17 cellular contexts compared by ENCODE assay signal in the genomic region with DNA sequence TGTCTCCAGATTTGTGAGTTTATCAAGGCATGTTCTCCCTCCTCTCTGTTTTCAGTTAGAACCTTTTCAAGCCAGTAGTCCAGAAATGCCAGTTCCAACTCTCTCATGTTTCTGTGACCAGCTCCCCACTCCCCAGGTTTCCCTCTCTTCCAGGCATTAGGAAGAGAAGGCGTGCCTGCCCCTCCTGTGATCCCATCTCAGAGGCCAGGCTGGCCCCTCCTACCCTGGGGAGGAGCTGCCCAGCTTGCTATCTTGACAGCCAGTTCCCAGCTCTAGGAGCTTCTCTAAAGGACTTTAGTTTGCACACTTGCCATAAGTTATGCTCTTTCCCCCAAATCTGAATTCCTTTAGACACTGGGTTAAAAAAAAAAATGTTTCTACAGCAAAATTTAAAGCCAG. TPM values are rescaled to one million over a fixed set of nuclear protein-coding genes. Genes with fewer than 3 reads are reported as not detected.
DNase-seq lines count a peak whose midpoint lies in the region; ATAC-seq, FAIRE-seq and TF ChIP-seq lines count a peak whose summit lies in the region.
"Had no signal": no experiment of that assay in that cellular context is flagged by ENCODE, and none has a peak within 500 bp of the region (broad histone marks: within the 10 kb centered on the region; RNA-seq: fewer than 3 reads in every experiment).

No MANE protein-coding gene starts in this region.

- H3K9ac ChIP-seq in HepG2 (ENCODE audit: insufficient read depth, low read depth, low read length), result no peak overlapping the region

- H3K4me1 ChIP-seq in right lobe of liver (peaks cover 0 to 25% (median 8%) of the 10 kb centered on the region in 4 donors), HepG2 (ENCODE audit: insufficient read depth, low read length) (no peaks in the 10 kb centered on the region), uterus (no peaks in the 10 kb centered on the region), upper lobe of right lung (no peaks in the 10 kb centered on the region)
- H3K4me1 ChIP-seq: foreskin keratinocyte, psoas muscle, testis had no signal

- intact Hi-C loops in right lobe of liver (cut with DNase I) (no loop called here), HepG2 (cut with micrococcal nuclease; ENCODE audit: unreplicated experiment) (no loop called here), uterus (cut with DNase I; ENCODE audit: low total_unique reads) (no loop called here), upper lobe of right lung (cut with DNase I) (no loop called here)

- no peak overlapping the region for H3K27ac ChIP-seq in right lobe of liver
- no peak overlapping the region for H3K27ac ChIP-seq in HepG2 (ENCODE audit: extremely low read length, insufficient read depth, low read length)
- H3K27ac ChIP-seq in uterus, result no peak overlapping the region
- no peak overlapping the region for H3K27ac ChIP-seq in upper lobe of right lung
- H3K27ac ChIP-seq: foreskin keratinocyte, psoas muscle, testis had no signal

- H3K79me2 ChIP-seq in HepG2 (ENCODE audit: insufficient read depth, low read length), result no peaks in the 10 kb centered on the region

- no peaks in the 10 kb centered on the region for H3K9me3 ChIP-seq in right lobe of liver
- no peaks in the 10 kb centered on the region for H3K9me3 ChIP-seq in HepG2 (ENCODE audit: low read length)
- H3K9me3 ChIP-seq in uterus, result no peaks in the 10 kb centered on the region
- no peaks in the 10 kb centered on the region for H3K9me3 ChIP-seq in upper lobe of right lung
- H3K9me3 ChIP-seq: psoas muscle, testis had no signal

- in situ Hi-C loops in HepG2 (cut with HindIII; ENCODE audit: extremely low pct_ligation_motif_present, low pct_unique_long_range_greater_than_20kb), result no loop called here

- no peaks in the 10 kb centered on the region for H3K4me1 Mint-ChIP-seq in brain
- H3K4me1 Mint-ChIP-seq: B cell had no signal

- POLR2A ChIA-PET in HepG2 (lab: Yijun Ruan, JAX), result no interaction called here
- POLR2A ChIA-PET in HEK293T (lab: Yijun Ruan, JAX), result no interaction called here

- no peak for TF ChIP-seq CTCF in right lobe of liver (IDR thresholded peaks at IDR 0.05)
- no peak for TF ChIP-seq CTCF in HepG2 (CRISPR knock-in tag; IDR thresholded peaks at IDR 0.05)
- TF ChIP-seq CTCF in brain (conservative IDR thresholded peaks at IDR 0.05), result no peak
- TF ChIP-seq CTCF in uterus (IDR thresholded peaks at IDR 0.05), result no peak
- no peak for TF ChIP-seq CTCF in upper lobe of right lung (IDR thresholded peaks at IDR 0.05)

- no peak overlapping the region for H3K4me3 Mint-ChIP-seq in brain
- H3K4me3 Mint-ChIP-seq: B cell had no signal

- H3K27me3 ChIP-seq in right lobe of liver, result no peaks in the 10 kb centered on the region
- no peaks in the 10 kb centered on the region for H3K27me3 ChIP-seq in HepG2 (ENCODE audit: control insufficient read depth in 1 of 2, insufficient read depth in 2 of 2, low read length in 2 of 2)
- H3K27me3 ChIP-seq in uterus, result no peaks in the 10 kb centered on the region
- H3K27me3 ChIP-seq in upper lobe of right lung, result no peaks in the 10 kb centered on the region
- H3K27me3 ChIP-seq: foreskin keratinocyte, testis had no signal

- DNase-seq in right lobe of liver (peak; percentile 33 to 49 (median 34)), HepG2 (ENCODE audit: low spot score) (no peak), left kidney (ENCODE audit: low read depth, low spot score) (peak; percentile 31), uterus (peak; percentile 5 to 9), HEK293T (ENCODE audit: extremely low spot score) (no peak), upper lobe of right lung (no peak)
- no peak for DNase-seq in NK-92 treated with Interleukin-12 subunit alpha and Interleukin-12 subunit beta, amount 100 ng/mL, for 24 hours (lab: John Stamatoyannopoulos, UW)
- DNase-seq: activated CD4-positive, alpha-beta T cell treated with anti-CD3 and anti-CD28 coated beads, Interleukin-2, amount 50 U/mL, for 1 hour; DMS79; foreskin keratinocyte; NCI-H1694 treated with DMSO at 0.1 percent for 48 hours; NCI-H526 treated with DMSO at 0.1 percent for 48 hours; testis had no signal

- H3K36me3 ChIP-seq in right lobe of liver (peaks cover 0 to 50% (median 5%) of the 10 kb centered on the region in 4 donors), HepG2 (replicated peaks in 1 of 2; ENCODE audit: control insufficient read depth in 1 of 2, insufficient read depth in 2 of 2, low read length in 2 of 2) (peaks cover 24 to 43% of the 10 kb centered on the region in 2 experiments; a peak in 4 of 5 replicates), uterus (no peaks in the 10 kb centered on the region), upper lobe of right lung (peaks cover 98% of the 10 kb centered on the region)

- no TSS peak for BruUV-seq in HepG2 (replicated peaks; lab: Mats Ljungman, UMichigan)

- H3K4me2 ChIP-seq in HepG2 (ENCODE audit: low read depth, low read length), result no peak overlapping the region

- no peak for TF ChIP-seq RAD21 in HepG2 (CRISPR knock-in tag; IDR thresholded peaks at IDR 0.05)

- no peaks in the 10 kb centered on the region for H3K9me3 Mint-ChIP-seq in brain
- H3K9me3 Mint-ChIP-seq: activated T-helper 2 cell treated with anti-CD3 and anti-CD28 coated beads, Interferon-gamma antibody, Interleukin-2, Interleukin-4, amounts not matched to agents 10 μg/mL and 5 μg/mL and 100 μg/mL, durations not matched to agents 14 hours and 24 hours and 36 hours had no signal

- FAIRE-seq in HepG2 (lab: Jason Lieb, UNC), result no peak

- H4K20me1 ChIP-seq in HepG2 (ENCODE audit: insufficient read depth, low read length), result no peaks in the 10 kb centered on the region

- TF ChIP-seq EP300 in HepG2 (IDR thresholded peaks at IDR 0.05; ENCODE audit: low read depth in 2 of 2, low read length in 2 of 2), result no peak
- no peak for TF ChIP-seq EP300 in HepG2 (CRISPR knock-in tag; IDR thresholded peaks at IDR 0.05; ENCODE audit: borderline replicate concordance)

- no peak overlapping the region for H3K4me3 ChIP-seq in right lobe of liver
- H3K4me3 ChIP-seq in HepG2 (replicated peaks in 1 of 3; ENCODE audit: insufficient read depth in 1 of 3, low read depth in 2 of 3, low read length in 3 of 3), result no peak overlapping the region
- no peak overlapping the region for H3K4me3 ChIP-seq in uterus
- no peak overlapping the region for H3K4me3 ChIP-seq in upper lobe of right lung
- H3K4me3 ChIP-seq: psoas muscle, testis had no signal

- H3K27me3 Mint-ChIP-seq in brain, result no peaks in the 10 kb centered on the region
- H3K27me3 Mint-ChIP-seq: B cell had no signal

- TF ChIP-seq POLR2A in right lobe of liver (IDR thresholded peaks at IDR 0.05) (no peak), HepG2 (IDR thresholded peaks at IDR 0.05; ENCODE audit: insufficient read depth in 1 of 2, low read depth in 2 of 2, low read length in 2 of 2) (no peak), uterus (IDR thresholded peaks at IDR 0.05) (no peak)

- WGBS in right lobe of liver (ENCODE audit: insufficient coverage, low coverage, low lambda C conversion rate, missing lambda C conversion rate), result 71% methylated on average over 1 of the region's 1 CpG
- WGBS in HepG2 (ENCODE audit: low lambda C conversion rate), result 95% methylated on average over 1 of the region's 1 CpG

- H3K36me3 Mint-ChIP-seq in brain, result peaks cover 82% of the 10 kb centered on the region

- ATAC-seq in right lobe of liver, result no peak
- no peak for ATAC-seq in HepG2
- ATAC-seq in upper lobe of right lung, result no peak
- ATAC-seq: foreskin keratinocyte, psoas muscle had no signal

- H2AFZ ChIP-seq in HepG2 (ENCODE audit: low read length), result no peak overlapping the region

- H3K27ac Mint-ChIP-seq in brain, result peak overlapping the region in 3 of 5 experiments; percentile 1 to 59 (median 37)
- H3K27ac Mint-ChIP-seq: activated T-helper 2 cell treated with anti-CD3 and anti-CD28 coated beads, Interferon-gamma antibody, Interleukin-2, Interleukin-4, amounts not matched to agents 10 μg/mL and 5 μg/mL and 100 μg/mL, durations not matched to agents 14 hours and 24 hours and 36 hours; B cell had no signal

- CTCF ChIA-PET in HepG2 (lab: Yijun Ruan, JAX; ENCODE audit: low intra/inter-chr PET ratio, low total read pairs) (no interaction called here), HEK293T (lab: Yijun Ruan, JAX) (interaction anchor here (0.6 to 0.7 kb wide), 2 partner anchors 127 to 601 kb away, joined by 3 to 4 read pairs; no protein-coding TSS in a partner anchor)

RNA-seq across cellular contexts. Expression of gene HYI, which starts 8.9 kb away (rescaled TPM):
- total RNA-seq in right lobe of liver (10 to 100 TPM; 33.8 to 52.9 (median 41.9) TPM), HepG2 (2016; rRNA removed; fragmentation: Illumina TruSeq; extraction: Trizol) (not detected in 2 replicates), uterus (10 to 100 TPM; 34.8 to 84.7 (median 70.5) TPM), upper lobe of right lung (72.6 TPM)
- not detected in 2 replicates for total RNA-seq in HepG2 (2016; cell fraction: cytosol; rRNA removed; fragmentation: Illumina TruSeq; extraction: Trizol; ENCODE audit: low read depth)
- total RNA-seq in HepG2 (2016; cell fraction: insoluble cytoplasmic fraction; rRNA removed; fragmentation: Illumina TruSeq; extraction: Trizol), result not detected in 2 replicates
- total RNA-seq in HepG2 (2016; cell fraction: membrane; rRNA removed; fragmentation: Illumina TruSeq; extraction: Trizol), result not detected in 2 replicates
- not detected in 2 replicates for total RNA-seq in HepG2 (2016; cell fraction: nucleus; rRNA removed; fragmentation: Illumina TruSeq; extraction: Trizol)
- polyA plus RNA-seq in HepG2 (2011; rRNA removed) (not detected in 2 replicates), brain (ENCODE audit: insufficient read depth, low read depth, low replicate concordance) (69.2 TPM)
- not detected in 2 replicates for polyA plus RNA-seq in HepG2 (2011; cell fraction: cytosol; rRNA removed)
- not detected in 2 replicates for polyA plus RNA-seq in HepG2 (2011; cell fraction: nucleus; rRNA removed)
- polyA plus RNA-seq in HepG2 (2012), result 6.7 and 9.4 TPM in 2 replicates
- polyA plus RNA-seq in HepG2 (2016; cell fraction: cytosol; fragmentation: Illumina TruSeq; extraction: Trizol; ENCODE audit: low read depth), result not detected in 2 replicates
- polyA plus RNA-seq in HepG2 (2016; cell fraction: insoluble cytoplasmic fraction; fragmentation: Illumina TruSeq; extraction: Trizol; ENCODE audit: low read depth), result not detected in 2 replicates
- not detected in 2 replicates for polyA plus RNA-seq in HepG2 (2016; cell fraction: membrane; fragmentation: Illumina TruSeq; extraction: Trizol; ENCODE audit: low read depth)
- not detected in 2 replicates for polyA plus RNA-seq in HepG2 (2016; cell fraction: nucleus; fragmentation: Illumina TruSeq; extraction: Trizol; ENCODE audit: insufficient read depth, low read depth)
- polyA minus RNA-seq in HepG2 (2011; rRNA and poly(A)+ RNA removed; ENCODE audit: low replicate concordance), result 17.2 TPM in 1 of 2 replicates, not detected in the other
- not detected in 2 replicates for polyA minus RNA-seq in HepG2 (2011; cell fraction: cytosol; rRNA and poly(A)+ RNA removed)
- polyA minus RNA-seq in HepG2 (2011; cell fraction: nucleus; rRNA and poly(A)+ RNA removed), result 0.64 TPM in 1 of 2 replicates, not detected in the other

RNA-seq across cellular contexts. Expression of gene SZT2, which starts 55.1 kb away (rescaled TPM):
- total RNA-seq in right lobe of liver (10 to 100 TPM; 12.7 to 30.4 (median 19.2) TPM), HepG2 (2016; rRNA removed; fragmentation: Illumina TruSeq; extraction: Trizol) (5.6 and 8.0 TPM in 2 replicates), uterus (100 to 1,000 TPM in 1 of 4 donors, 10 to 100 TPM in 3; 15.6 to 128 (median 31.0) TPM), upper lobe of right lung (70.4 TPM)
- total RNA-seq in HepG2 (2016; cell fraction: cytosol; rRNA removed; fragmentation: Illumina TruSeq; extraction: Trizol; ENCODE audit: low read depth), result 3.8 TPM in 2 replicates
- 4.3 and 9.7 TPM in 2 replicates for total RNA-seq in HepG2 (2016; cell fraction: insoluble cytoplasmic fraction; rRNA removed; fragmentation: Illumina TruSeq; extraction: Trizol)
- total RNA-seq in HepG2 (2016; cell fraction: membrane; rRNA removed; fragmentation: Illumina TruSeq; extraction: Trizol), result 3.6 TPM in 2 replicates
- 17.5 and 18.0 TPM in 2 replicates for total RNA-seq in HepG2 (2016; cell fraction: nucleus; rRNA removed; fragmentation: Illumina TruSeq; extraction: Trizol)
- polyA plus RNA-seq in HepG2 (2011; rRNA removed) (8.8 and 9.8 TPM in 2 replicates), brain (ENCODE audit: insufficient read depth, low read depth, low replicate concordance) (10.4 TPM)
- polyA plus RNA-seq in HepG2 (2011; cell fraction: cytosol; rRNA removed), result 2.2 and 3.1 TPM in 2 replicates
- polyA plus RNA-seq in HepG2 (2011; cell fraction: nucleus; rRNA removed), result 58.1 and 68.7 TPM in 2 replicates
- 7.8 and 8.7 TPM in 2 replicates for polyA plus RNA-seq in HepG2 (2012)
- 0.57 and 0.69 TPM in 2 replicates for polyA plus RNA-seq in HepG2 (2016; cell fraction: cytosol; fragmentation: Illumina TruSeq; extraction: Trizol; ENCODE audit: low read depth)
- polyA plus RNA-seq in HepG2 (2016; cell fraction: insoluble cytoplasmic fraction; fragmentation: Illumina TruSeq; extraction: Trizol; ENCODE audit: low read depth), result 2.9 and 3.7 TPM in 2 replicates
- 1.2 and 1.3 TPM in 2 replicates for polyA plus RNA-seq in HepG2 (2016; cell fraction: membrane; fragmentation: Illumina TruSeq; extraction: Trizol; ENCODE audit: low read depth)
- polyA plus RNA-seq in HepG2 (2016; cell fraction: nucleus; fragmentation: Illumina TruSeq; extraction: Trizol; ENCODE audit: insufficient read depth, low read depth), result 23.7 and 25.9 TPM in 2 replicates
- polyA minus RNA-seq in HepG2 (2011; rRNA and poly(A)+ RNA removed; ENCODE audit: low replicate concordance), result 36.3 and 51.9 TPM in 2 replicates
- 3.5 and 5.0 TPM in 2 replicates for polyA minus RNA-seq in HepG2 (2011; cell fraction: cytosol; rRNA and poly(A)+ RNA removed)
- polyA minus RNA-seq in HepG2 (2011; cell fraction: nucleus; rRNA and poly(A)+ RNA removed), result 55.9 and 71.0 TPM in 2 replicates

RNA-seq across cellular contexts. Expression of gene MED8, which starts 55.2 kb away (rescaled TPM):
- 10 to 100 TPM; 20.7 to 26.6 (median 24.1) TPM for total RNA-seq in right lobe of liver
- total RNA-seq in HepG2 (2016; rRNA removed; fragmentation: Illumina TruSeq; extraction: Trizol), result 77.4 and 112 TPM in 2 replicates
- total RNA-seq in HepG2 (2016; cell fraction: cytosol; rRNA removed; fragmentation: Illumina TruSeq; extraction: Trizol; ENCODE audit: low read depth), result 27.8 and 29.8 TPM in 2 replicates
- total RNA-seq in HepG2 (2016; cell fraction: insoluble cytoplasmic fraction; rRNA removed; fragmentation: Illumina TruSeq; extraction: Trizol), result 79.1 and 119 TPM in 2 replicates
- 39.9 and 44.3 TPM in 2 replicates for total RNA-seq in HepG2 (2016; cell fraction: membrane; rRNA removed; fragmentation: Illumina TruSeq; extraction: Trizol)
- 30.3 and 33.9 TPM in 2 replicates for total RNA-seq in HepG2 (2016; cell fraction: nucleus; rRNA removed; fragmentation: Illumina TruSeq; extraction: Trizol)
- polyA plus RNA-seq in HepG2 (2011; rRNA removed), result 13.0 and 16.9 TPM in 2 replicates
- polyA plus RNA-seq in HepG2 (2011; cell fraction: cytosol; rRNA removed), result 15.2 and 18.5 TPM in 2 replicates
- 27.4 and 29.3 TPM in 2 replicates for polyA plus RNA-seq in HepG2 (2011; cell fraction: nucleus; rRNA removed)
- 34.9 and 41.7 TPM in 2 replicates for polyA plus RNA-seq in HepG2 (2012)
- 23.6 and 24.6 TPM in 2 replicates for polyA plus RNA-seq in HepG2 (2016; cell fraction: cytosol; fragmentation: Illumina TruSeq; extraction: Trizol; ENCODE audit: low read depth)
- 98.6 and 98.7 TPM in 2 replicates for polyA plus RNA-seq in HepG2 (2016; cell fraction: insoluble cytoplasmic fraction; fragmentation: Illumina TruSeq; extraction: Trizol; ENCODE audit: low read depth)
- polyA plus RNA-seq in HepG2 (2016; cell fraction: membrane; fragmentation: Illumina TruSeq; extraction: Trizol; ENCODE audit: low read depth), result 30.8 and 31.0 TPM in 2 replicates
- 48.4 and 55.2 TPM in 2 replicates for polyA plus RNA-seq in HepG2 (2016; cell fraction: nucleus; fragmentation: Illumina TruSeq; extraction: Trizol; ENCODE audit: insufficient read depth, low read depth)
- polyA minus RNA-seq in HepG2 (2011; rRNA and poly(A)+ RNA removed; ENCODE audit: low replicate concordance), result 11.0 and 19.2 TPM in 2 replicates
- polyA minus RNA-seq in HepG2 (2011; cell fraction: cytosol; rRNA and poly(A)+ RNA removed), result 14.2 and 14.7 TPM in 2 replicates
- polyA minus RNA-seq in HepG2 (2011; cell fraction: nucleus; rRNA and poly(A)+ RNA removed), result 30.3 and 36.6 TPM in 2 replicates
- polyA plus RNA-seq in brain (ENCODE audit: insufficient read depth, low read depth, low replicate concordance), result 41.1 TPM
- 10 to 100 TPM; 19.4 to 33.9 (median 28.5) TPM for total RNA-seq in uterus
- total RNA-seq in upper lobe of right lung, result 37.3 TPM

Comparison
In these comparisons a context has a peak if more than half of its experiments do, and no peak if none do; other contexts are left out.
1. DNase-seq: peak in right lobe of liver (3 of 3), left kidney (single experiment) and uterus (2 of 2); none in HepG2 (single experiment), HEK293T (single experiment), upper lobe of right lung (single experiment) and NK-92 treated with Interleukin-12 subunit alpha and Interleukin-12 subunit beta, amount 100 ng/mL, for 24 hours (single experiment).
2. RNA of gene HYI, which starts 8.9 kb away (total RNA-seq): 34.8 to 84.7 TPM in uterus, 72.6 TPM in upper lobe of right lung (single experiment) and 33.8 to 52.9 TPM in right lobe of liver; not detected in HepG2; every median in the first group is over 10 times any median in the second.